ENCODE assay signal across 1 cellular context in the genomic region with DNA sequence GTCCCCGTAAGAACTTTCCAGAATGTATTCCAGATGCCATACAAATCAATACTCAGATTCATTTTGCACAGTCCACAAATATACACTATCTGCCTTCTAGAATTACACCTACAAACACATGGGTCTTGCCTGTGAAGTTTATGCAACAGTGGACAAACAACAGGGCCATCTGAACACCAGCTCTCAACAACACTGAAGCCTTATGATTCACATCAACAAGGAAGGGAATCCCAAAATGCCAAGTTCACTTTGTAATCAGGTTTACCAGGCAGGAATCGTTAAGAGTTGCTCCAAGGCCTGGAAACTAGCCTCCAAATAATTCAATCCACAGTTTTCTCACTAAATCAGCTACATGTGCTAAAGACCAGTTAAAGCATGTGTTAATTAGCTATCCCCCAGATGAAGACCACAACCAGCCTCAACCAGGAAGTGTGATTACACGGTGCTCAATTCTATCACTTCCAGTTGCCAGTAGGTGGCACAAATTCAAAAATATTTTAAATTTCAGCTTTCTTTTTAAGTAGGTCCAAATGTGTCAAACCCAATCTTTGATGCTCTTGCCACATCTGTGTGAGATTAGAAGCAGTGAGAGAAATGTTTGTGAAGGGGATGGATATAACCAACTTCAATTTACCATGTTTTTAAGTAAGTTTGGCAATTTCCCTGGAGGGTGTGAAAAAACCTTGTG.
TF ChIP-seq lines count a peak whose summit lies in the region.

No MANE protein-coding gene starts in this region.

TF ChIP-seq in Ishikawa, 13 proteins besides CTCF, POLR2A, EP300 and RAD21 (continued from another document):
- TF ChIP-seq, protein P1, sequence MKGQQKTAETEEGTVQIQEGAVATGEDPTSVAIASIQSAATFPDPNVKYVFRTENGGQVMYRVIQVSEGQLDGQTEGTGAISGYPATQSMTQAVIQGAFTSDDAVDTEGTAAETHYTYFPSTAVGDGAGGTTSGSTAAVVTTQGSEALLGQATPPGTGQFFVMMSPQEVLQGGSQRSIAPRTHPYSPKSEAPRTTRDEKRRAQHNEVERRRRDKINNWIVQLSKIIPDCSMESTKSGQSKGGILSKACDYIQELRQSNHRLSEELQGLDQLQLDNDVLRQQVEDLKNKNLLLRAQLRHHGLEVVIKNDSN (IDR thresholded peaks at IDR 0.05), result no peak
